Comparison of ENCODE assay signal across 25 cellular contexts in genomic region chr1:181488884-181489283, GRCh38. TPM values are rescaled to one million over a fixed set of nuclear protein-coding genes. Genes with fewer than 3 reads are reported as not detected.
"Had no signal": no experiment of that assay in that cellular context is flagged by ENCODE, and none has a peak within 500 bp of the region (broad histone marks: within the 10 kb centered on the region; RNA-seq: fewer than 3 reads in every experiment).

No MANE protein-coding gene starts in this region.

- ATAC-seq: esophagus mucosa; foreskin keratinocyte; gastroesophageal sphincter; heart left ventricle; left lobe of liver; natural killer cell; psoas muscle; right cardiac atrium; stimulated activated effector memory CD8-positive, alpha-beta T cell treated with anti-CD3 and anti-CD28 coated beads, Interleukin-12 subunit alpha, Interleukin-12 subunit beta, amount 100 ng/mL, for 72 hours; stimulated activated naive CD8-positive, alpha-beta T cell treated with anti-CD3 and anti-CD28 coated beads, Interleukin-15, Interleukin-2, amounts not matched to agents 100 U/mL and 50 U/mL, for 24 hours had no signal

- H3K27ac ChIP-seq: foreskin keratinocyte, gastroesophageal sphincter, heart left ventricle, hepatocyte, neural progenitor cell, ovary, psoas muscle, sigmoid colon, testis, tibial artery had no signal

- H3K4me3 ChIP-seq: gastroesophageal sphincter, heart left ventricle, hepatocyte, lung, neural progenitor cell, ovary, psoas muscle, sigmoid colon, testis, tibial artery had no signal

- FAIRE-seq: kidney had no signal

- H3K27me3 ChIP-seq: ovary, testis had no signal

- DNase-seq: dorsolateral prefrontal cortex; effector CD4-positive, alpha-beta T cell; foreskin keratinocyte; heart left ventricle; kidney; natural killer cell; nucleus accumbens; ovary; posterior cingulate gyrus; psoas muscle; right cardiac atrium; sigmoid colon; stimulated activated CD4-positive, alpha-beta T cell treated with anti-CD3 and anti-CD28 coated beads, Interleukin-2, amount 100 ng/mL, for 24 hours; stimulated activated CD4-positive, alpha-beta T cell treated with anti-CD3 and anti-CD28 coated beads, Interleukin-4, amount 100 ng/mL, for 24 hours; stimulated activated naive CD8-positive, alpha-beta T cell treated with anti-CD3 and anti-CD28 coated beads, Interleukin-15, Interleukin-2, amounts not matched to agents 100 U/mL and 50 U/mL, for 24 hours; substantia nigra; testis; tibial artery had no signal

RNA-seq across cellular contexts. Expression of gene CACNA1E, which starts 5.6 kb away (rescaled TPM):
- polyA plus RNA-seq: foreskin keratinocyte had no signal
